12 cellular contexts compared by ENCODE assay signal in the genomic region with DNA sequence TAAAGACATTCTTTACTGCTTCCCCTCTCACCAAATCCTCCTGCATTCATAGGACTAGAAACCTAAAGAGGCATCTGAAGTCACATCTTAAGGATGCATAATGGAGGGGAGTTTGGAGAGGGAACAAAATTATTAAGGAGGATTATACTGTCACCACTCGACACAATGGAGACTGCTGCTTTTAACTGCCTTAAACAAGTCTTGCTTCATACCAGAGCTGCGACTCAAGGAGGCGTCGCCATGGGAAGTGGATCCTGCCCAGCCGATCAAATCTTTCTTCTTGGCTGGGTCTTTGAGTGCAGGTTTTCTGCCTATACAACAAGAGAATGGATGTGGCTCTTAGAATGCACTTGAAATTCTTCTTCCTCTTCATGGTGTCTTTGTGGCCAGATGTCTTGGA.
A peak's percentile ranks its signal among the peaks of the same experiment; 100 is the strongest.
DNase-seq lines count a peak whose midpoint lies in the region; ATAC-seq and TF ChIP-seq lines count a peak whose summit lies in the region.
"Had no signal": no experiment of that assay in that cellular context is flagged by ENCODE, and none has a peak within 500 bp of the region (broad histone marks: within the 10 kb centered on the region; RNA-seq: fewer than 3 reads in every experiment).

No MANE protein-coding gene starts in this region.

- intact Hi-C loops in PC-3 (cut with micrococcal nuclease) (no loop called here), esophagus squamous epithelium (cut with DNase I) (no loop called here), right cardiac atrium (cut with DNase I) (loop anchor here in 1 of 4 donors (10.0 kb wide), 1 partner anchor 52 kb away; no protein-coding TSS in a partner anchor)

- TF ChIP-seq CTCF in PC-3 (conservative IDR thresholded peaks at IDR 0.05; ENCODE audit: low read depth, low read length) (no peak), esophagus squamous epithelium (IDR thresholded peaks at IDR 0.05) (no peak)

- no peak overlapping the region for H3K4me2 ChIP-seq in GM23248 (ENCODE audit: unreplicated experiment)
- H3K4me2 ChIP-seq in PC-3 (ENCODE audit: low read length): peak overlapping the region; percentile 56

- 33 to 37% methylated on average over 5 of the region's 5 CpGs for WGBS in GM23248 (ENCODE audit: low coverage in 1 of 2, low lambda C conversion rate in 2 of 2, missing lambda C conversion rate in 2 of 2), 2 experiments
- WGBS in esophagus squamous epithelium, 2 donors: 44 to 48% methylated on average over 5 of the region's 5 CpGs
- 59% methylated on average over 5 of the region's 5 CpGs for WGBS in right cardiac atrium

- H3K27ac ChIP-seq in GM23248 (no peak overlapping the region), PC-3 (ENCODE audit: low read length) (0 out of 2 replicates have a peak overlapping the region, but pooled peaks have one; percentile 13), esophagus squamous epithelium (peak overlapping the region in 3 of 4 donors; percentile 41 to 68 (median 66)), right cardiac atrium (ENCODE audit: low read length) (no peak overlapping the region)

- in situ Hi-C loops in GM23248 (cut with MboI): no loop called here

- peaks cover 57% of the 10 kb centered on the region for H3K27me3 ChIP-seq in GM23248 (replicated peaks; ENCODE audit: insufficient read depth)
- no peaks in the 10 kb centered on the region for H3K27me3 ChIP-seq in PC-3 (ENCODE audit: low read length)
- peaks cover 0 to 2% (median 0%) of the 10 kb centered on the region in 4 donors for H3K27me3 ChIP-seq in esophagus squamous epithelium
- peaks cover 2% of the 10 kb centered on the region for H3K27me3 ChIP-seq in right cardiac atrium (ENCODE audit: control insufficient read depth, insufficient read depth)

- H3F3A ChIP-seq in GM23248 (ENCODE audit: insufficient read depth) (no peaks in the 10 kb centered on the region), PC-3 (ENCODE audit: low read length, unreplicated experiment) (no peaks in the 10 kb centered on the region)

- H3K4me3 ChIP-seq in GM23248: no peak overlapping the region
- no peak overlapping the region for H3K4me3 ChIP-seq in PC-3 (ENCODE audit: low read length)
- no peak overlapping the region for H3K4me3 ChIP-seq in esophagus squamous epithelium
- H3K4me3 ChIP-seq in right cardiac atrium (ENCODE audit: low read length): no peak overlapping the region

- no peak for TF ChIP-seq POLR2A in esophagus squamous epithelium (IDR thresholded peaks at IDR 0.05)

- no peaks in the 10 kb centered on the region for H4K20me1 ChIP-seq in GM23248 (ENCODE audit: insufficient read depth)
- no peaks in the 10 kb centered on the region for H4K20me1 ChIP-seq in PC-3 (ENCODE audit: low read length)

- H3K9ac ChIP-seq in GM23248 (no peak overlapping the region), PC-3 (ENCODE audit: low read length) (no peak overlapping the region)

- H3K36me3 ChIP-seq in GM23248 (ENCODE audit: low read depth): no peaks in the 10 kb centered on the region
- no peaks in the 10 kb centered on the region for H3K36me3 ChIP-seq in PC-3 (ENCODE audit: low read depth, low read length)
- H3K36me3 ChIP-seq in esophagus squamous epithelium: no peaks in the 10 kb centered on the region

- no TSS peak for BruUV-seq in PC-3 (replicated peaks; lab: Mats Ljungman, UMichigan)

- H3K4me1 ChIP-seq in GM23248 (ENCODE audit: insufficient read depth) (no peaks in the 10 kb centered on the region), PC-3 (ENCODE audit: insufficient read depth, low read length) (peaks cover 20% of the 10 kb centered on the region), esophagus squamous epithelium (peaks cover 0 to 39% (median 10%) of the 10 kb centered on the region in 3 donors), right cardiac atrium (ENCODE audit: control insufficient read depth, insufficient read depth, low read length) (no peaks in the 10 kb centered on the region)

- H3K9me3 ChIP-seq in GM23248 (ENCODE audit: low read depth) (no peaks in the 10 kb centered on the region), PC-3 (ENCODE audit: low read length) (no peaks in the 10 kb centered on the region), esophagus squamous epithelium (no peaks in the 10 kb centered on the region), right cardiac atrium (ENCODE audit: control insufficient read depth, low read length) (no peaks in the 10 kb centered on the region)

- CTCF ChIA-PET in PC-3 (lab: Charles Lee): no interaction called here

- H3K9me2 ChIP-seq in GM23248 (ENCODE audit: insufficient read depth): no peaks in the 10 kb centered on the region
- H3K9me2 ChIP-seq in PC-3 (replicated peaks; ENCODE audit: low read length): no peaks in the 10 kb centered on the region

- peak; percentile 88 for ATAC-seq in PC-3
- no peak for ATAC-seq in right cardiac atrium
- ATAC-seq: stimulated activated naive B cell treated with anti-CD40 and anti-IgM and Interleukin-4, amounts not matched to agents 10 μg/mL and 1 μg/mL and 100 μg/mL, for 72 hours had no signal

- H2AFZ ChIP-seq in GM23248 (no peak overlapping the region), PC-3 (ENCODE audit: low read length) (peak overlapping the region; percentile 67; the same call in 1 of the 2 replicates)

- peak; percentile 51 for DNase-seq in GM23248
- peak; percentile 70 for DNase-seq in PC-3
- DNase-seq in esophagus squamous epithelium (lab: John Stamatoyannopoulos, UW): no peak
- DNase-seq in renal cortical epithelial cell (ENCODE audit: low read depth): peak; percentile 65
- no peak for DNase-seq in right cardiac atrium
- no peak for DNase-seq in activated T-cell treated with anti-CD3 and anti-CD28 coated beads, Interleukin-2, amount 50 U/mL, for 48 hours
- no peak for DNase-seq in Kasumi-1 (lab: John Stamatoyannopoulos, UW)
- DNase-seq: activated B cell treated with CpG ODN at 0.5 μM for 24 hours; CD8-positive, alpha-beta memory T cell; NCI-H1048; NCI-H2227 treated with DMSO at 0.1 percent for 48 hours; stimulated activated naive B cell treated with anti-CD40 and anti-IgM and Interleukin-4, amounts not matched to agents 10 μg/mL and 1 μg/mL and 100 μg/mL, for 72 hours had no signal

- H3K79me2 ChIP-seq in GM23248 (ENCODE audit: insufficient read depth) (no peaks in the 10 kb centered on the region), PC-3 (ENCODE audit: low read length) (no peaks in the 10 kb centered on the region)

- POLR2A ChIA-PET in PC-3 (lab: Charles Lee; ENCODE audit: unreplicated experiment): no interaction called here

Comparison
In these comparisons a context has a peak if more than half of its experiments do, and no peak if none do; other contexts are left out.
1. DNase-seq: peak in GM23248 (single experiment), PC-3 (single experiment) and renal cortical epithelial cell (single experiment); none in esophagus squamous epithelium (single experiment), right cardiac atrium (0 of 3), activated T-cell treated with anti-CD3 and anti-CD28 coated beads, Interleukin-2, amount 50 U/mL, for 48 hours (0 of 2) and Kasumi-1 (0 of 2).
2. H3K27ac ChIP-seq: peak in PC-3 (single experiment) and esophagus squamous epithelium (3 of 4); none in GM23248 (single experiment) and right cardiac atrium (single experiment).